In genomic region chr10:15859865-15860691, GRCh38 we compare ENCODE assay signal across 8 cellular contexts. TPM values are rescaled to one million over a fixed set of nuclear protein-coding genes. Genes with fewer than 3 reads are reported as not detected.
DNase-seq lines count a peak whose midpoint lies in the region; ATAC-seq and TF ChIP-seq lines count a peak whose summit lies in the region.

Gene MINDY3, minus strand, starts transcription at chr10:15860507. Its CDS starts 208 bp downstream, at chr10:15860299.

- H3K9me3 ChIP-seq in heart left ventricle (no peaks in the 10 kb centered on the region), transverse colon (no peaks in the 10 kb centered on the region)

- TF ChIP-seq EP300 in transverse colon (IDR thresholded peaks at IDR 0.05; ENCODE audit: low read depth) = no peak

- peak in 1 of 2 donors; percentile 45 for TF ChIP-seq POLR2A in heart left ventricle (IDR thresholded peaks at IDR 0.05)
- TF ChIP-seq POLR2A in transverse colon (IDR thresholded peaks at IDR 0.05) = peak; percentile 20

- H3K27me3 ChIP-seq in heart left ventricle (peaks cover 0 to 9% (median 0%) of the 10 kb centered on the region in 9 donors), transverse colon (peaks cover 31% of the 10 kb centered on the region)

- H3K27ac ChIP-seq in adipose tissue (ENCODE audit: low read depth, low read length) (no peak within 1 kb of the TSS), heart left ventricle (peak within 1 kb of the TSS; percentile 10 to 83 (median 76)), transverse colon (peak within 1 kb of the TSS; percentile 82 to 87 (median 84))

- peak; percentile 92 for ATAC-seq in HG02571 (IDR thresholded peaks at IDR 0.05; ENCODE audit: unreplicated experiment)
- peak; percentile 96 to 98 (median 98) for ATAC-seq in heart left ventricle

- H3K4me1 ChIP-seq in heart left ventricle (peaks cover 0 to 43% (median 23%) of the 10 kb centered on the region in 12 donors), transverse colon (peaks cover 0 to 47% (median 29%) of the 10 kb centered on the region in 4 donors)

- H3K4me3 ChIP-seq in GM12864 (ENCODE audit: low read depth, low read length) (peak within 1 kb of the TSS; percentile 91), heart left ventricle (peak within 1 kb of the TSS; percentile 66 to 92 (median 83)), transverse colon (peak within 1 kb of the TSS; percentile 73 to 92 (median 84))

- 0 to 1% (median 1%) methylated on average over 50 of the region's 50 CpGs for WGBS in adipose tissue, 3 donors
- 0 to 2% (median 1%) methylated on average over 40 to 50 of the region's 50 CpGs for WGBS in heart left ventricle, 4 donors
- WGBS in transverse colon (ENCODE audit: low coverage in 1 of 2), 2 donors = 1% methylated on average over 48 of the region's 50 CpGs; no CpG with 5 or more reads in 1 of the 2 donors

- peak; percentile 4 for TF ChIP-seq CTCF in GM12864 (IDR thresholded peaks at IDR 0.05; ENCODE audit: low read depth, low read length, missing control alignments)
- no peak for TF ChIP-seq CTCF in heart left ventricle (IDR thresholded peaks at IDR 0.05)
- TF ChIP-seq CTCF in transverse colon (IDR thresholded peaks at IDR 0.05) = no peak

- DNase-seq in GM12864 (ENCODE audit: low read depth) = peak; percentile 74
- DNase-seq in NCI-H1048 (lab: John Stamatoyannopoulos, UW) = peak; percentile 43
- DNase-seq in SW480 (ENCODE audit: low spot score) = peak; percentile 83
- peak; percentile 81 to 88 (median 85) for DNase-seq in heart left ventricle
- peak; percentile 92 for DNase-seq in pons (ENCODE audit: low spot score)
- DNase-seq in transverse colon = peak; percentile 85

- H3K36me3 ChIP-seq in heart left ventricle = no peaks in the 10 kb centered on the region
- H3K36me3 ChIP-seq in transverse colon = no peaks in the 10 kb centered on the region

- intact Hi-C loops in heart left ventricle (cut with DNase I) = no loop called here
- intact Hi-C loops in transverse colon (cut with DNase I; ENCODE audit: low total_unique reads) = no loop called here

- in situ Hi-C loops in transverse colon (cut with MboI; ENCODE audit: low pct_ligation_motif_present in 1 of 4, low pct_unique_long_range_greater_than_20kb in 1 of 4, low sequenced_read_pairs in 3 of 4) = no loop called here

RNA-seq across cellular contexts. Expression of gene MINDY3, which starts in this region (rescaled TPM):
- polyA plus RNA-seq in adipose tissue (10 to 100 TPM in 2 of 3 donors, 1 to 10 TPM in 1; 8.8 to 18.0 (median 17.2) TPM), heart left ventricle (10 to 100 TPM in 1 of 2 donors, 1 to 10 TPM in 1; 8.1 to 16.3 TPM)
- total RNA-seq in heart left ventricle (10 to 100 TPM in 8 of 9 donors, 1 to 10 TPM in 1; 7.6 to 31.0 (median 21.1) TPM), transverse colon (10 to 100 TPM in 3 of 4 donors, 1 to 10 TPM in 1; 4.2 to 45.3 (median 31.8) TPM)
